ENCODE assay signal across 27 cellular contexts in the genomic region with DNA sequence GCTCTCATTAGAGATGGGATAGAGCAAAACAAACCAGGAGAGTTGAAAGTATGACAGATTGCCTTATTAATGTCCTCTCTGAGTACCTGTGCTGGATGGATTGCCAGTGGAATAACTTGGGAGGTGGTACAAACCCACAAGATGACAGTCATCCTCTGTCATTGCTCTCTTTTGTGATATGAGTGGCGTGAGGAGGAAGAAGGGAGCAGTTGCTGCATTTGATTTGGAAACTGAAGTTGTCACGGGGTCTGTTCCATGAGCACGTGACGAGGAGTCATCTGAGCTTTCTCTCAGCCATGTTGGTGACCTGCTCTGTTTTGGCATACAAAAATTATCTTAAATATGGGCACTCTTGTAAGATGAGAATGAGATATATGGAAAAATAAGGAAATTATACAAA.
"Had no signal": no experiment of that assay in that cellular context is flagged by ENCODE, and none has a peak within 500 bp of the region (broad histone marks: within the 10 kb centered on the region; RNA-seq: fewer than 3 reads in every experiment).

No MANE protein-coding gene starts in this region.

- H3K9me3 Mint-ChIP-seq: natural killer cell treated with Interleukin-12 subunit alpha and Interleukin-12 subunit beta and Interleukin-15 and Interleukin-18, amount 100 ng/mL, for 72 hours had no signal

- H3K27me3 ChIP-seq: colonic mucosa, dorsolateral prefrontal cortex, gastroesophageal sphincter, hepatocyte, left lung, upper lobe of right lung had no signal

- DNase-seq: activated CD4-positive, alpha-beta memory T cell treated with anti-CD3 and anti-CD28 coated beads, Interleukin-2, amount 10 ng/mL, durations not matched to agents 7 days and 5 days; activated CD4-positive, alpha-beta T cell treated with anti-CD3 and anti-CD28 coated beads, Interleukin-2, amount 10 ng/mL, durations not matched to agents 7 days and 5 days; activated effector memory CD4-positive, alpha-beta T cell treated with anti-CD3 and anti-CD28 coated beads, Interleukin-2, amount 50 U/mL, for 16 hours; activated naive CD4-positive, alpha-beta T cell treated with anti-CD3 and anti-CD28 coated beads for 36 hours; amygdala; cerebellar nuclear complex; colonic mucosa; dorsolateral prefrontal cortex; effector memory CD4-positive, alpha-beta T cell; erythroblast; left lung; mucosa of descending colon; posterior cingulate gyrus; SK-N-SH; stimulated activated CD4-positive, alpha-beta T cell treated with anti-CD3 and anti-CD28 coated beads, Interleukin-12 subunit alpha, Interleukin-12 subunit beta, amount 100 ng/mL, for 4 hours; stimulated activated CD4-positive, alpha-beta T cell treated with anti-CD3 and anti-CD28 coated beads, Interleukin-4, amount 100 ng/mL, for 1 hour; stimulated activated naive CD8-positive, alpha-beta T cell treated with anti-CD3 and anti-CD28 coated beads, Interleukin-15, Interleukin-2, amounts not matched to agents 100 U/mL and 50 U/mL, for 24 hours; SW 1271; T1000; upper lobe of right lung; WERI-Rb-1 had no signal

- H3K36me3 ChIP-seq: colonic mucosa, left lung, upper lobe of right lung, WERI-Rb-1 had no signal

- H3K4me3 Mint-ChIP-seq: activated CD4-positive, alpha-beta memory T cell treated with anti-CD3 and anti-CD28 coated beads, Interleukin-2, amount 10 ng/mL, durations not matched to agents 7 days and 5 days; activated CD4-positive, alpha-beta T cell treated with anti-CD3 and anti-CD28 coated beads, Interleukin-2, amount 10 ng/mL, durations not matched to agents 7 days and 5 days; activated naive CD4-positive, alpha-beta T cell treated with anti-CD3 and anti-CD28 coated beads for 36 hours; natural killer cell treated with Interleukin-12 subunit alpha and Interleukin-12 subunit beta and Interleukin-15 and Interleukin-18, amount 100 ng/mL, for 72 hours; T-helper 1 cell treated with Interleukin-12 subunit alpha and Interleukin-12 subunit beta and Interleukin-4 antibody, amounts not matched to agents 30 μg/mL and 1 μg/mL, for 36 hours had no signal

- ATAC-seq: gastroesophageal sphincter; left lung; mucosa of descending colon; natural killer cell treated with Interleukin-12 subunit alpha and Interleukin-12 subunit beta and Interleukin-15 and Interleukin-18, amount 100 ng/mL, for 72 hours; sciatic nerve; stimulated activated naive CD8-positive, alpha-beta T cell treated with anti-CD3 and anti-CD28 coated beads, Interleukin-15, Interleukin-2, amounts not matched to agents 100 U/mL and 50 U/mL, for 24 hours; upper lobe of right lung had no signal

- H3K27ac Mint-ChIP-seq: activated CD4-positive, alpha-beta memory T cell treated with anti-CD3 and anti-CD28 coated beads, Interleukin-2, amount 10 ng/mL, durations not matched to agents 7 days and 5 days; activated CD4-positive, alpha-beta T cell treated with anti-CD3 and anti-CD28 coated beads, Interleukin-2, amount 10 ng/mL, durations not matched to agents 7 days and 5 days; activated naive CD4-positive, alpha-beta T cell treated with anti-CD3 and anti-CD28 coated beads for 36 hours; natural killer cell treated with Interleukin-12 subunit alpha and Interleukin-12 subunit beta and Interleukin-15 and Interleukin-18, amount 100 ng/mL, for 72 hours; T-helper 1 cell treated with Interleukin-12 subunit alpha and Interleukin-12 subunit beta and Interleukin-4 antibody, amounts not matched to agents 30 μg/mL and 1 μg/mL, for 36 hours had no signal

- H3K4me1 ChIP-seq: colonic mucosa, upper lobe of right lung had no signal

- H3K4me1 Mint-ChIP-seq: activated CD4-positive, alpha-beta memory T cell treated with anti-CD3 and anti-CD28 coated beads, Interleukin-2, amount 10 ng/mL, durations not matched to agents 7 days and 5 days; activated CD4-positive, alpha-beta T cell treated with anti-CD3 and anti-CD28 coated beads, Interleukin-2, amount 10 ng/mL, durations not matched to agents 7 days and 5 days had no signal

- H3K27me3 Mint-ChIP-seq: activated CD4-positive, alpha-beta memory T cell treated with anti-CD3 and anti-CD28 coated beads, Interleukin-2, amount 10 ng/mL, durations not matched to agents 7 days and 5 days; activated CD4-positive, alpha-beta T cell treated with anti-CD3 and anti-CD28 coated beads, Interleukin-2, amount 10 ng/mL, durations not matched to agents 7 days and 5 days; natural killer cell treated with Interleukin-12 subunit alpha and Interleukin-12 subunit beta and Interleukin-15 and Interleukin-18, amount 100 ng/mL, for 72 hours had no signal

- H3K9me3 ChIP-seq: colonic mucosa, mucosa of descending colon, SK-N-SH, upper lobe of right lung had no signal

- H3K9ac ChIP-seq: SK-N-SH had no signal

- H3K4me3 ChIP-seq: colonic mucosa, dorsolateral prefrontal cortex, gastroesophageal sphincter, hepatocyte, left lung, mucosa of descending colon, skin epidermis, upper lobe of right lung had no signal

- H3K27ac ChIP-seq: colonic mucosa, hepatocyte, left lung, skin epidermis, upper lobe of right lung, WERI-Rb-1 had no signal
